22 cellular contexts compared by ENCODE assay signal in the genomic region with DNA sequence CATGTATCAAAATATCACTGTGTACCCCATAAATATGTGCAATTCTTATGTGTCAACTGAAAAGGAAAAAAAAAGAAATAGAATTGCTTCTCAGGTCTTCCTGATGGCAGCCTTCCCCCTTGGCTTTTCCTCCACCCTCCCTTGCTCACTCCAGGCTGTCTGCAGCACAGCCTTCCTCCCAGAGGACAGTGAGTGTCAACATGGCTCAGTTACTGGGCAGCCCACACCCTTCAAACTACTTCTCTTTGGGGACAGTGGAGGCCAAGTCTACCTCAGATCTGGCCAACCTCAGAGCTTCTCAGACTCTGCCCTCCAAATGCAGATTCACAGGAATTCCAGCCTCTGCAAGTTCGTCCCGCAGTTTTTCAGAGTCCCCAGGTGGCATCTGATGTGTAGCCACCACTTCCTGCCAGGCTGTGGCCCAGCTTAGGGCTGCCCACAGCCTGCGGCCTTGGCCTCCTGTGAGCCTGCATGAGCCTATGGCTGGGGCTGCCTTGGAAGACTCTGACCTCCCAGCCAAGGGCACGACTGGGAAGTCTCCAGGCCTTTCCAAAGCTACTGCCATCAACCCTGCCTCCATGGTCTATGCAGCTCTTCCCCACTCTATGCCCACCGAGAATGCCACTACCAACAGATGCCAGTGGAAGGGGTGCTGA.
DNase-seq lines count a peak whose midpoint lies in the region; ATAC-seq and TF ChIP-seq lines count a peak whose summit lies in the region.
"Had no signal": no experiment of that assay in that cellular context is flagged by ENCODE, and none has a peak within 500 bp of the region (broad histone marks: within the 10 kb centered on the region; RNA-seq: fewer than 3 reads in every experiment).

No MANE protein-coding gene starts in this region.

- H3K4me3 Mint-ChIP-seq in H9 (no peak overlapping the region), WTC11 (no peak overlapping the region)
- H3K4me3 Mint-ChIP-seq in natural killer cell treated with Interleukin-12 subunit alpha and Interleukin-12 subunit beta and Interleukin-15 and Interleukin-18, amount 100 ng/mL, for 72 hours, result no peak overlapping the region
- no peak overlapping the region for H3K4me3 Mint-ChIP-seq in effector memory CD8-positive, alpha-beta T cell
- H3K4me3 Mint-ChIP-seq: B cell; CD4-positive, alpha-beta T cell had no signal

- no peak overlapping the region for H2BK20ac ChIP-seq in H9 (ENCODE audit: low read depth, low read length, poor library complexity, severe bottlenecking)

- DNase-seq in H9 (no peak), WTC11 (ENCODE audit: low spot score) (no peak), thyroid gland (no peak), osteoblast (ENCODE audit: insufficient read length, low spot score, missing footprints) (no peak)
- DNase-seq in natural killer cell treated with Interleukin-12 subunit alpha and Interleukin-12 subunit beta and Interleukin-15 and Interleukin-18, amount 100 ng/mL, for 72 hours (ENCODE audit: low spot score), result no peak
- DNase-seq in effector memory CD8-positive, alpha-beta T cell, result no peak
- DNase-seq: CD4-positive, alpha-beta T cell; COR-L47; DMS79; KG1; MV-4-11; NCI-H1417 treated with DMSO at 0.1 percent for 48 hours; NCI-H187; NCI-H446 treated with DMSO at 0.1 percent for 48 hours; NCI-H526 treated with DMSO at 0.1 percent for 48 hours; PC-9; SIG-M5; SK-N-SH had no signal

- intact Hi-C loops in thyroid gland (cut with DNase I), result no loop called here

- no peak overlapping the region for H2BK5ac ChIP-seq in H9 (ENCODE audit: insufficient read length, low read length)

- H3K9me3 ChIP-seq in BLaER1 (peaks cover 2% of the 10 kb centered on the region; the same call in 1 of the 2 replicates), H9 (ENCODE audit: control insufficient read depth, low read depth, low read length) (no peaks in the 10 kb centered on the region), thyroid gland (no peaks in the 10 kb centered on the region), osteoblast (ENCODE audit: low read depth, low read length) (no peaks in the 10 kb centered on the region)
- H3K9me3 ChIP-seq: HAP-1, SK-N-SH had no signal

- no peaks in the 10 kb centered on the region for H3K36me3 ChIP-seq in BLaER1
- no peaks in the 10 kb centered on the region for H3K36me3 ChIP-seq in thyroid gland
- H3K36me3 ChIP-seq in osteoblast (ENCODE audit: insufficient read depth, low read length), result no peaks in the 10 kb centered on the region
- H3K36me3 ChIP-seq: HAP-1 had no signal

- peak overlapping the region; percentile 46 for H3K4me2 ChIP-seq in BLaER1
- H3K4me2 ChIP-seq in H9 (ENCODE audit: insufficient read depth, insufficient read length, low read length), result no peak overlapping the region
- no peak overlapping the region for H3K4me2 ChIP-seq in osteoblast (ENCODE audit: insufficient read depth, low read length)
- H3K4me2 ChIP-seq: PC-9, SK-N-SH had no signal

- no peak overlapping the region for H3K14ac ChIP-seq in H9 (ENCODE audit: insufficient read depth, low read length)

- H3K18ac ChIP-seq in H9 (ENCODE audit: insufficient read length, low read depth, low read length), result no peak overlapping the region

- H3K9me3 Mint-ChIP-seq in H9 (no peaks in the 10 kb centered on the region; a peak in 2 of 5 replicates), WTC11 (peaks cover 17% of the 10 kb centered on the region)
- no peaks in the 10 kb centered on the region for H3K9me3 Mint-ChIP-seq in natural killer cell treated with Interleukin-12 subunit alpha and Interleukin-12 subunit beta and Interleukin-15 and Interleukin-18, amount 100 ng/mL, for 72 hours
- H3K9me3 Mint-ChIP-seq in effector memory CD8-positive, alpha-beta T cell, result peaks cover 0 to 2% of the 10 kb centered on the region in 2 donors

- no peak overlapping the region for H3K4ac ChIP-seq in H9 (ENCODE audit: low read depth, low read length)

- H4K91ac ChIP-seq in H9 (ENCODE audit: insufficient read length, low read depth, low read length), result no peak overlapping the region

- H2BK12ac ChIP-seq in H9 (ENCODE audit: insufficient read length, low read depth, low read length), result no peak overlapping the region

- H3K4me1 Mint-ChIP-seq in H9, result peaks cover 3 to 19% of the 10 kb centered on the region in 2 experiments; a peak in 3 of 4 replicates
- peaks cover 20% of the 10 kb centered on the region for H3K4me1 Mint-ChIP-seq in WTC11
- peaks cover 9 to 24% of the 10 kb centered on the region in 2 donors for H3K4me1 Mint-ChIP-seq in natural killer cell treated with Interleukin-12 subunit alpha and Interleukin-12 subunit beta and Interleukin-15 and Interleukin-18, amount 100 ng/mL, for 72 hours (ENCODE audit: low read depth in 2 of 2)
- peaks cover 3 to 9% of the 10 kb centered on the region in 2 donors for H3K4me1 Mint-ChIP-seq in effector memory CD8-positive, alpha-beta T cell (ENCODE audit: low read depth in 2 of 2)

- no peaks in the 10 kb centered on the region for H3K23me2 ChIP-seq in H9 (ENCODE audit: insufficient read length, low read depth, low read length, poor library complexity, severe bottlenecking)

- POLR2A ChIA-PET in WTC11 (lab: Charles Lee), result no interaction called here

- no peak overlapping the region for H3K56ac ChIP-seq in H9 (ENCODE audit: insufficient read length, low read depth, low read length)

- H3K27me3 ChIP-seq in BLaER1 (no peaks in the 10 kb centered on the region), H9 (ENCODE audit: insufficient read depth, low read length) (no peaks in the 10 kb centered on the region), thyroid gland (no peaks in the 10 kb centered on the region), osteoblast (ENCODE audit: insufficient read depth, low read length) (no peaks in the 10 kb centered on the region)

- CTCF ChIA-PET in WTC11 (lab: Charles Lee), result interaction anchor here (0.9 to 2.0 kb wide), 3 partner anchors 15 to 89 kb away, joined by 3 to 6 read pairs (median 3); no protein-coding TSS in a partner anchor

- no peak overlapping the region for H2BK15ac ChIP-seq in H9 (ENCODE audit: low read depth, low read length)

- H4K8ac ChIP-seq in H9 (replicated peaks; ENCODE audit: insufficient read length, low read depth, low read length), result no peak overlapping the region

- H3K9ac ChIP-seq in BLaER1 (no peak overlapping the region), H9 (ENCODE audit: extremely low read depth, insufficient read length, low read length) (no peak overlapping the region)
- H3K9ac ChIP-seq: SK-N-SH had no signal

- H3K79me1 ChIP-seq in H9 (ENCODE audit: insufficient read depth, low read depth, low read length, poor library complexity, severe bottlenecking), result no peaks in the 10 kb centered on the region

- H3K27ac ChIP-seq in BLaER1 (no peak overlapping the region), H9 (ENCODE audit: insufficient read length, low read depth, low read length) (no peak overlapping the region), thyroid gland (no peak overlapping the region), osteoblast (ENCODE audit: low read depth, low read length) (no peak overlapping the region)
- H3K27ac ChIP-seq: PC-9, RWPE1 had no signal

- H3K27me3 Mint-ChIP-seq in H9 (ENCODE audit: low read depth), result no peaks in the 10 kb centered on the region
- H3K27me3 Mint-ChIP-seq in WTC11 (ENCODE audit: low read depth), result no peaks in the 10 kb centered on the region
- no peaks in the 10 kb centered on the region for H3K27me3 Mint-ChIP-seq in natural killer cell treated with Interleukin-12 subunit alpha and Interleukin-12 subunit beta and Interleukin-15 and Interleukin-18, amount 100 ng/mL, for 72 hours
- H3K27me3 Mint-ChIP-seq in effector memory CD8-positive, alpha-beta T cell, result no peaks in the 10 kb centered on the region
- H3K27me3 Mint-ChIP-seq: B cell; CD4-positive, alpha-beta T cell had no signal

- no peak overlapping the region for H3T11ph ChIP-seq in H9 (ENCODE audit: low read length)

- no peak for TF ChIP-seq CTCF in H9 (conservative IDR thresholded peaks at IDR 0.05)
- no peak for TF ChIP-seq CTCF in WTC11 (IDR thresholded peaks at IDR 0.05)
- no peak for TF ChIP-seq CTCF in thyroid gland (IDR thresholded peaks at IDR 0.05)
- TF ChIP-seq CTCF in osteoblast (IDR thresholded peaks at IDR 0.05; ENCODE audit: extremely low read depth, low read depth, low read length), result no peak

- WGBS in H9 (ENCODE audit: extremely low coverage, insufficient read length, low lambda C conversion rate), result no CpG with 5 or more reads among the region's 5 CpGs
- WGBS in thyroid gland, 2 donors, result 75 to 83% methylated on average over 3 to 4 of the region's 5 CpGs

- H3K23ac ChIP-seq in H9 (ENCODE audit: insufficient read length, low read depth, low read length), result no peak overlapping the region

- H3K27ac Mint-ChIP-seq in H9, result peak overlapping the region in 2 of 3 experiments; percentile 25 to 54; a peak in 1 of 7 replicates
- no peak overlapping the region for H3K27ac Mint-ChIP-seq in WTC11
- peak overlapping the region in 1 of 2 donors; percentile 34 for H3K27ac Mint-ChIP-seq in natural killer cell treated with Interleukin-12 subunit alpha and Interleukin-12 subunit beta and Interleukin-15 and Interleukin-18, amount 100 ng/mL, for 72 hours
- H3K27ac Mint-ChIP-seq in effector memory CD8-positive, alpha-beta T cell, result peak overlapping the region in 1 of 2 donors; percentile 33
- H3K27ac Mint-ChIP-seq: B cell; CD4-positive, alpha-beta T cell had no signal

- no peak for TF ChIP-seq POLR2A in thyroid gland (IDR thresholded peaks at IDR 0.05)

- no peak overlapping the region for H2BK120ac ChIP-seq in H9 (ENCODE audit: low read depth, low read length, poor library complexity, severe bottlenecking)

- H3K36me3 Mint-ChIP-seq in H9 (ENCODE audit: insufficient read depth in 1 of 3, low read depth in 3 of 3), result no peaks in the 10 kb centered on the region; a peak in 1 of 7 replicates
- H3K36me3 Mint-ChIP-seq in WTC11, result 0 out of 2 replicates have a peak, but pooled peaks cover 2% of the 10 kb centered on the region
- H3K36me3 Mint-ChIP-seq in natural killer cell treated with Interleukin-12 subunit alpha and Interleukin-12 subunit beta and Interleukin-15 and Interleukin-18, amount 100 ng/mL, for 72 hours, result peaks cover 2% of the 10 kb centered on the region
- no peaks in the 10 kb centered on the region for H3K36me3 Mint-ChIP-seq in effector memory CD8-positive, alpha-beta T cell (ENCODE audit: insufficient read depth)

- H4K5ac ChIP-seq in H9 (ENCODE audit: insufficient read length, low read depth, low read length), result no peak overlapping the region

- no peak overlapping the region for H2AK5ac ChIP-seq in H9 (ENCODE audit: insufficient read length, low read length)

- peak; percentile 28 for ATAC-seq in WTC11
- peak; percentile 58 to 62 for ATAC-seq in natural killer cell treated with Interleukin-12 subunit alpha and Interleukin-12 subunit beta and Interleukin-15 and Interleukin-18, amount 100 ng/mL, for 72 hours
- ATAC-seq in effector memory CD8-positive, alpha-beta T cell (replicated peaks), result no peak

- H3K4me3 ChIP-seq in BLaER1 (no peak overlapping the region), thyroid gland (replicated peaks in 1 of 3) (no peak overlapping the region), osteoblast (ENCODE audit: insufficient read depth, low read length) (no peak overlapping the region)
- H3K4me3 ChIP-seq: HAP-1, PC-9 had no signal

- H3K79me2 ChIP-seq in H9 (ENCODE audit: insufficient read depth, low read length), result no peaks in the 10 kb centered on the region
- H3K79me2 ChIP-seq in osteoblast (ENCODE audit: insufficient read depth, low read length), result no peaks in the 10 kb centered on the region

- H3K4me1 ChIP-seq in BLaER1 (peaks cover 18% of the 10 kb centered on the region), H9 (ENCODE audit: insufficient read depth, low read length) (no peaks in the 10 kb centered on the region; the same call in 1 of the 2 replicates), thyroid gland (peaks cover 9 to 17% of the 10 kb centered on the region in 2 donors), osteoblast (ENCODE audit: insufficient read depth, low read length) (no peaks in the 10 kb centered on the region)
- H3K4me1 ChIP-seq: HAP-1 had no signal

- H4K20me1 ChIP-seq in BLaER1 (no peaks in the 10 kb centered on the region), H9 (ENCODE audit: control insufficient read depth, insufficient read depth, insufficient read length) (no peaks in the 10 kb centered on the region), osteoblast (ENCODE audit: insufficient read depth, low read length) (no peaks in the 10 kb centered on the region)

- H2AFZ ChIP-seq in H9 (ENCODE audit: low read length) (no peak overlapping the region), osteoblast (ENCODE audit: low read length) (no peak overlapping the region)
- H2AFZ ChIP-seq: PC-9 had no signal
